In the genomic region with DNA sequence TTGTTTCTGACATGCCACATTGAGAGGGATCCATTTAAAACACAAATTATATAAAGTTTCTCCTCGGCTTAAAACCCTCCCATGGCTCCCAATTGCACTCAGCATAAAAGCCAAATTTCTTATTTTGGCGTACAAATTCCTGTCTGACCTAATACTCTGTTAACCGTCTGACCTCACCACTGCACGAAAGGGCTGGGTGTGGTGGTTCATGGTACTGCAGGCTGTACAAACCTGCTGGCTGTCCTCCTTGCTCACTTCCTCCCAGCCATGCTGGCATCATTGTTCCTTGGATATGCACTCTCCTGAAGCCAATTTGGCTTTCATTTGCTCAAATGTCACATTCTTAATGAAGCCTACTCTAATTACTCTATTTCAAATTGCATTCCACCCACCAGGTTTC, we compare ENCODE assay signal across 9 cellular contexts.
DNase-seq lines count a peak whose midpoint lies in the region; ATAC-seq and TF ChIP-seq lines count a peak whose summit lies in the region.
"Had no signal": no experiment of that assay in that cellular context is flagged by ENCODE, and none has a peak within 500 bp of the region (broad histone marks: within the 10 kb centered on the region; RNA-seq: fewer than 3 reads in every experiment).

No MANE protein-coding gene starts in this region.

- no peak overlapping the region for H4K91ac ChIP-seq in H9 (ENCODE audit: insufficient read length, low read depth, low read length)

- TF ChIP-seq CTCF in GM12864 (IDR thresholded peaks at IDR 0.05; ENCODE audit: low read depth, low read length, missing control alignments) (peak; percentile 58), H9 (conservative IDR thresholded peaks at IDR 0.05) (peak; percentile 54), WI38 (IDR thresholded peaks at IDR 0.05; ENCODE audit: low read depth, low read length) (peak; percentile 18; the same call in 1 of the 2 replicates), liver (IDR thresholded peaks at IDR 0.05; ENCODE audit: low read depth, low read length, missing input control) (peak; percentile 35), GM10266 (IDR thresholded peaks at IDR 0.05; ENCODE audit: control insufficient read depth, insufficient read depth, low read depth, missing control alignments) (no peak)

- no CpG with 5 or more reads among the region's 4 CpGs for WGBS in H9 (ENCODE audit: extremely low coverage, insufficient read length, low lambda C conversion rate)
- 30% methylated on average over 4 of the region's 4 CpGs for WGBS in liver

- no peak overlapping the region for H3K14ac ChIP-seq in H9 (ENCODE audit: insufficient read depth, low read length)

- 0 out of 2 replicates have a peak, but pooled peaks cover 2% of the 10 kb centered on the region for H3K79me2 ChIP-seq in H9 (ENCODE audit: insufficient read depth, low read length)

- H3K27ac Mint-ChIP-seq in H9 = no peak overlapping the region

- H3K27ac ChIP-seq in H9 (ENCODE audit: insufficient read length, low read depth, low read length) (no peak overlapping the region), liver (ENCODE audit: low read depth in 1 of 2, low read length in 2 of 2) (no peak overlapping the region)

- no peak overlapping the region for H2BK120ac ChIP-seq in H9 (ENCODE audit: low read depth, low read length, poor library complexity, severe bottlenecking)

- H3K27me3 Mint-ChIP-seq in H9 (ENCODE audit: low read depth) = peaks cover 73% of the 10 kb centered on the region

- H2AFZ ChIP-seq in H9 (ENCODE audit: low read length) = no peak overlapping the region

- H3K4ac ChIP-seq in H9 (ENCODE audit: low read depth, low read length) = no peak overlapping the region

- H3K9ac ChIP-seq in H9 (ENCODE audit: extremely low read depth, insufficient read length, low read length) (no peak overlapping the region), liver (ENCODE audit: low read depth in 1 of 2, low read length in 2 of 2) (no peak overlapping the region)

- DNase-seq in GM12864 (ENCODE audit: low read depth) (no peak), H9 (peak; percentile 41), GF-D8 (lab: John Stamatoyannopoulos, UW) (no peak), GM10266 (ENCODE audit: extremely low spot score) (no peak)
- DNase-seq: amygdala; stimulated activated CD4-positive, alpha-beta T cell treated with anti-CD3 and anti-CD28 coated beads, Interleukin-1b, Interleukin-23, amount 100 ng/mL, for 48 hours had no signal

- H3K4me1 ChIP-seq in H9 (ENCODE audit: insufficient read depth, low read length) (no peaks in the 10 kb centered on the region), liver (ENCODE audit: control insufficient read depth in 4 of 4, insufficient read depth in 4 of 4, low read length in 3 of 4) (no peaks in the 10 kb centered on the region)

- H3K23me2 ChIP-seq in H9 (ENCODE audit: insufficient read length, low read depth, low read length, poor library complexity, severe bottlenecking) = no peaks in the 10 kb centered on the region

- no peaks in the 10 kb centered on the region for H3K36me3 ChIP-seq in liver (ENCODE audit: control insufficient read depth in 4 of 4, insufficient read depth in 3 of 4, low read depth in 1 of 4, low read length in 3 of 4)

- no peaks in the 10 kb centered on the region for H4K20me1 ChIP-seq in H9 (ENCODE audit: control insufficient read depth, insufficient read depth, insufficient read length)

- no peaks in the 10 kb centered on the region for H3K79me1 ChIP-seq in H9 (ENCODE audit: insufficient read depth, low read depth, low read length, poor library complexity, severe bottlenecking)

- H2BK12ac ChIP-seq in H9 (ENCODE audit: insufficient read length, low read depth, low read length) = no peak overlapping the region

- H3K36me3 Mint-ChIP-seq in H9 (ENCODE audit: insufficient read depth in 1 of 3, low read depth in 3 of 3) = no peaks in the 10 kb centered on the region

- no peaks in the 10 kb centered on the region for H3K4me1 Mint-ChIP-seq in H9

- TF ChIP-seq RAD21 in liver (IDR thresholded peaks at IDR 0.05) = no peak

- no peak overlapping the region for H3K23ac ChIP-seq in H9 (ENCODE audit: insufficient read length, low read depth, low read length)

- no peak overlapping the region for H3K18ac ChIP-seq in H9 (ENCODE audit: insufficient read length, low read depth, low read length)

- no peak overlapping the region for H4K8ac ChIP-seq in H9 (replicated peaks; ENCODE audit: insufficient read length, low read depth, low read length)

- no peak overlapping the region for H3K56ac ChIP-seq in H9 (ENCODE audit: insufficient read length, low read depth, low read length)

- no peak overlapping the region for H2AK5ac ChIP-seq in H9 (ENCODE audit: insufficient read length, low read length)

- H3T11ph ChIP-seq in H9 (ENCODE audit: low read length) = no peak overlapping the region

- no peak overlapping the region for H3K4me3 Mint-ChIP-seq in H9

- no peak for ATAC-seq in GM19328 (IDR thresholded peaks at IDR 0.05; ENCODE audit: unreplicated experiment)

- no peak overlapping the region for H2BK15ac ChIP-seq in H9 (ENCODE audit: low read depth, low read length)

- H3K27me3 ChIP-seq in H9 (ENCODE audit: insufficient read depth, low read length) (peaks cover 2% of the 10 kb centered on the region; the same call in 1 of the 2 replicates), liver (ENCODE audit: control insufficient read depth in 4 of 4, insufficient read depth in 4 of 4, low read length in 3 of 4) (no peaks in the 10 kb centered on the region)

- H3K4me3 ChIP-seq in GM12864 (ENCODE audit: low read depth, low read length) (no peak overlapping the region), WI38 (ENCODE audit: low read depth, low read length) (no peak overlapping the region), liver (ENCODE audit: low read depth in 1 of 3, low read length in 3 of 3) (no peak overlapping the region)

- no peak overlapping the region for H4K5ac ChIP-seq in H9 (ENCODE audit: insufficient read length, low read depth, low read length)

- H2BK5ac ChIP-seq in H9 (ENCODE audit: insufficient read length, low read length) = no peak overlapping the region

- no peak overlapping the region for H2BK20ac ChIP-seq in H9 (ENCODE audit: low read depth, low read length, poor library complexity, severe bottlenecking)

- H3K4me2 ChIP-seq in H9 (ENCODE audit: insufficient read depth, insufficient read length, low read length) = no peak overlapping the region

- peaks cover 0 to 2% of the 10 kb centered on the region in 2 experiments; a peak in 3 of 5 replicates for H3K9me3 Mint-ChIP-seq in H9

- H3K9me3 ChIP-seq in H9 (ENCODE audit: control insufficient read depth, low read depth, low read length) = no peaks in the 10 kb centered on the region
- no peaks in the 10 kb centered on the region for H3K9me3 ChIP-seq in liver (ENCODE audit: control insufficient read depth in 4 of 4, low read length in 3 of 4)

TF ChIP-seq in liver, 16 proteins besides CTCF, POLR2A, EP300 and RAD21 (continues in another document):
- no peak for TF ChIP-seq GABPA (IDR thresholded peaks at IDR 0.05 in 1 of 2, conservative IDR thresholded peaks at IDR 0.05 in 1 of 2)
- TF ChIP-seq, protein P1, sequence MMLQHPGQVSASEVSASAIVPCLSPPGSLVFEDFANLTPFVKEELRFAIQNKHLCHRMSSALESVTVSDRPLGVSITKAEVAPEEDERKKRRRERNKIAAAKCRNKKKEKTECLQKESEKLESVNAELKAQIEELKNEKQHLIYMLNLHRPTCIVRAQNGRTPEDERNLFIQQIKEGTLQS (IDR thresholded peaks at IDR 0.05) = no peak
- no peak for TF ChIP-seq JUND (IDR thresholded peaks at IDR 0.05)
- no peak for TF ChIP-seq FOXA2 (IDR thresholded peaks at IDR 0.05)
- TF ChIP-seq EGR1 (IDR thresholded peaks at IDR 0.05; ENCODE audit: low read depth in 2 of 2) = no peak
- no peak for TF ChIP-seq HNF4A (conservative IDR thresholded peaks at IDR 0.05)
- TF ChIP-seq, protein P2, sequence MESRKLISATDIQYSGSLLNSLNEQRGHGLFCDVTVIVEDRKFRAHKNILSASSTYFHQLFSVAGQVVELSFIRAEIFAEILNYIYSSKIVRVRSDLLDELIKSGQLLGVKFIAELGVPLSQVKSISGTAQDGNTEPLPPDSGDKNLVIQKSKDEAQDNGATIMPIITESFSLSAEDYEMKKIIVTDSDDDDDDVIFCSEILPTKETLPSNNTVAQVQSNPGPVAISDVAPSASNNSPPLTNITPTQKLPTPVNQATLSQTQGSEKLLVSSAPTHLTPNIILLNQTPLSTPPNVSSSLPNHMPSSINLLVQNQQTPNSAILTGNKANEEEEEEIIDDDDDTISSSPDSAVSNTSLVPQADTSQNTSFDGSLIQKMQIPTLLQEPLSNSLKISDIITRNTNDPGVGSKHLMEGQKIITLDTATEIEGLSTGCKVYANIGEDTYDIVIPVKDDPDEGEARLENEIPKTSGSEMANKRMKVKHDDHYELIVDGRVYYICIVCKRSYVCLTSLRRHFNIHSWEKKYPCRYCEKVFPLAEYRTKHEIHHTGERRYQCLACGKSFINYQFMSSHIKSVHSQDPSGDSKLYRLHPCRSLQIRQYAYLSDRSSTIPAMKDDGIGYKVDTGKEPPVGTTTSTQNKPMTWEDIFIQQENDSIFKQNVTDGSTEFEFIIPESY (IDR thresholded peaks at IDR 0.05) = no peak
- TF ChIP-seq FOXA1 (IDR thresholded peaks at IDR 0.05) = no peak
- TF ChIP-seq, protein P3, sequence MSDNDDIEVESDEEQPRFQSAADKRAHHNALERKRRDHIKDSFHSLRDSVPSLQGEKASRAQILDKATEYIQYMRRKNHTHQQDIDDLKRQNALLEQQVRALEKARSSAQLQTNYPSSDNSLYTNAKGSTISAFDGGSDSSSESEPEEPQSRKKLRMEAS (IDR thresholded peaks at IDR 0.05) = no peak
- TF ChIP-seq YY1 (IDR thresholded peaks at IDR 0.05) = no peak
